ENCODE assay signal across 17 cellular contexts in the genomic region with DNA sequence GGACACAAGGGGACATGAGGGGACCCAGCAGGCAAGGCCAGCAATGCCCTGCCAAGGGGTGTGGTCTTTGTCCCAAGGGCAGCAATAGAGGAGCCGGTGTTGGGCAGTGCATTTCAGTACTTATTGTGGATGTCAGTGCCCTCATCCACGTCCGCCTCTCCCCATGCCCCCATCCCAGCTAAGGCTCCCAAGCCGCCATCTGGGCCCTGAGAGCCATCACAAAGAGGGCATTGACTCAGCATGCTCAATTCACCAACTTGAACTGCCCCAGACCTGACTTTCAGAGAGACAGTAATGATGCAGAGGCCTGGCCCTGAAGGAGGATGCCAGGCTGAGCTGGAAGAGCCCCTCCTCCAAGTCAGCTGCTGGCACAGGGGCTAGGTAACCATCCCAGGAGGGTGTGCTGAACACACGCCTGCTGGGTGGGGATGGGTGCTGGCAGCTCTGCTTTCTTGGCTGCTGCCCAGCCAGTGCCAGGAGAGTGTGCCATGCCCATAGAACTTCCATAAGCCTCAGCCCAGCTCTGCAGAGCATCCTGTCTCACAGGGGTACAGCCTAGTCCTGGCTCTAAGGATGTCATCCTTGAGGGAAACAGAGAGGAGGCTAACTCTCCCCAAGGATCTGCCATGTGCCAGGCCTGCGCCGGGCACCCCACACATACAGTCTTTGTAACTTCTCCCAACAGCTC. TPM values are rescaled to one million over a fixed set of nuclear protein-coding genes. Genes with fewer than 3 reads are reported as not detected.
A peak's percentile ranks its signal among the peaks of the same experiment; 100 is the strongest.
DNase-seq lines count a peak whose midpoint lies in the region; ATAC-seq and TF ChIP-seq lines count a peak whose summit lies in the region.
"Had no signal": no experiment of that assay in that cellular context is flagged by ENCODE, and none has a peak within 500 bp of the region (broad histone marks: within the 10 kb centered on the region; RNA-seq: fewer than 3 reads in every experiment).

No MANE protein-coding gene starts in this region.

- in situ Hi-C loops in transverse colon (cut with MboI; ENCODE audit: low pct_ligation_motif_present in 1 of 4, low pct_unique_long_range_greater_than_20kb in 1 of 4, low sequenced_read_pairs in 3 of 4), result no loop called here

- POLR2A ChIA-PET in MCF 10A (lab: Yijun Ruan, JAX), result no interaction called here

- peak overlapping the region; percentile 39 for H2BK15ac ChIP-seq in neuronal stem cell (ENCODE audit: low read length)

- no CpG with 5 or more reads among the region's 7 CpGs for WGBS in neuronal stem cell (ENCODE audit: extremely low coverage in 2 of 2, insufficient read length in 2 of 2, insufficient replicate concordance in 1 of 2), 2 donors
- WGBS in transverse colon (ENCODE audit: low coverage in 1 of 2), 2 donors, result 80% methylated on average over 7 of the region's 7 CpGs; no CpG with 5 or more reads in 1 of the 2 donors

- H3K4me3 ChIP-seq in breast epithelium, result no peak overlapping the region
- no peak overlapping the region for H3K4me3 ChIP-seq in neuronal stem cell (ENCODE audit: low read length in 2 of 2)
- no peak overlapping the region for H3K4me3 ChIP-seq in transverse colon
- H3K4me3 ChIP-seq: body of pancreas, mucosa of descending colon had no signal

- no peak overlapping the region for H3K23ac ChIP-seq in neuronal stem cell (ENCODE audit: low read depth, low read length, poor library complexity)

- TF ChIP-seq POLR2A in breast epithelium (IDR thresholded peaks at IDR 0.05) (no peak), transverse colon (IDR thresholded peaks at IDR 0.05) (no peak)

- no peak overlapping the region for H3K4me3 Mint-ChIP-seq in MCF 10A (ENCODE audit: unreplicated experiment)
- H3K4me3 Mint-ChIP-seq in activated T-helper 2 cell treated with anti-CD3 and anti-CD28 coated beads, Interferon-gamma antibody, Interleukin-2, Interleukin-4, amounts not matched to agents 10 μg/mL and 5 μg/mL and 100 μg/mL, durations not matched to agents 14 hours and 24 hours and 36 hours (ENCODE audit: low read depth), result no peak overlapping the region
- H3K4me3 Mint-ChIP-seq: activated CD4-positive, alpha-beta memory T cell treated with anti-CD3 and anti-CD28 coated beads, Interleukin-2, amount 10 ng/mL, durations not matched to agents 7 days and 5 days; activated T-cell treated with anti-CD3 and anti-CD28 coated beads, Interleukin-2, amount 50 U/mL, for 24 hours; stimulated activated memory B cell treated with anti-CD40 and anti-IgM and Interleukin-4, amounts not matched to agents 10 μg/mL and 1 μg/mL and 100 μg/mL, for 72 hours; T-cell had no signal

- H4K91ac ChIP-seq in neuronal stem cell (ENCODE audit: low read depth, low read length, poor library complexity), result no peak overlapping the region

- peak overlapping the region; percentile 24 for H2AK5ac ChIP-seq in neuronal stem cell (ENCODE audit: low read depth, low read length)

- H2BK5ac ChIP-seq in neuronal stem cell (ENCODE audit: low read length), result no peak overlapping the region

- peak overlapping the region; percentile 6 to 84 for H3K27ac ChIP-seq in breast epithelium
- no peak overlapping the region for H3K27ac ChIP-seq in neuronal stem cell (replicated peaks; ENCODE audit: low read length)
- H3K27ac ChIP-seq in transverse colon, result peak overlapping the region; percentile 69 to 87 (median 82)

- peak overlapping the region; percentile 80 for H2BK12ac ChIP-seq in neuronal stem cell (ENCODE audit: low read length)

- H3K9ac ChIP-seq in neuronal stem cell (ENCODE audit: low read depth, low read length, poor library complexity), result no peak overlapping the region

- BruUV-seq in MCF 10A (replicated peaks; lab: Mats Ljungman, UMichigan), result no TSS peak

- peaks cover 32% of the 10 kb centered on the region for H3K27me3 Mint-ChIP-seq in MCF 10A (ENCODE audit: insufficient read depth, unreplicated experiment)
- H3K27me3 Mint-ChIP-seq in activated T-helper 2 cell treated with anti-CD3 and anti-CD28 coated beads, Interferon-gamma antibody, Interleukin-2, Interleukin-4, amounts not matched to agents 10 μg/mL and 5 μg/mL and 100 μg/mL, durations not matched to agents 14 hours and 24 hours and 36 hours (ENCODE audit: low read depth), result peaks cover 14% of the 10 kb centered on the region
- H3K27me3 Mint-ChIP-seq: activated T-cell treated with anti-CD3 and anti-CD28 coated beads, Interleukin-2, amount 50 U/mL, for 24 hours; CD4-positive, CD25-positive, alpha-beta regulatory T cell had no signal

- H3K9me3 ChIP-seq in breast epithelium, result no peaks in the 10 kb centered on the region
- no peaks in the 10 kb centered on the region for H3K9me3 ChIP-seq in neuronal stem cell (replicated peaks in 1 of 2; ENCODE audit: control insufficient read depth in 2 of 2, insufficient read depth in 1 of 2, low read depth in 1 of 2, low read length in 2 of 2)
- H3K9me3 ChIP-seq in transverse colon, result no peaks in the 10 kb centered on the region
- H3K9me3 ChIP-seq: body of pancreas, mucosa of descending colon had no signal

- H3K4me2 ChIP-seq in neuronal stem cell (ENCODE audit: insufficient read depth, low read length, poor library complexity, severe bottlenecking), result no peak overlapping the region

- H3K27ac Mint-ChIP-seq in MCF 10A (ENCODE audit: low read depth, unreplicated experiment), result no peak overlapping the region
- H3K27ac Mint-ChIP-seq in activated T-helper 2 cell treated with anti-CD3 and anti-CD28 coated beads, Interferon-gamma antibody, Interleukin-2, Interleukin-4, amounts not matched to agents 10 μg/mL and 5 μg/mL and 100 μg/mL, durations not matched to agents 14 hours and 24 hours and 36 hours, result no peak overlapping the region
- H3K27ac Mint-ChIP-seq: activated CD4-positive, alpha-beta memory T cell treated with anti-CD3 and anti-CD28 coated beads, Interleukin-2, amount 10 ng/mL, durations not matched to agents 7 days and 5 days; activated T-cell treated with anti-CD3 and anti-CD28 coated beads, Interleukin-2, amount 50 U/mL, for 24 hours; stimulated activated memory B cell treated with anti-CD40 and anti-IgM and Interleukin-4, amounts not matched to agents 10 μg/mL and 1 μg/mL and 100 μg/mL, for 72 hours; T-cell had no signal

- H2BK120ac ChIP-seq in neuronal stem cell (ENCODE audit: low read depth, low read length), result no peak overlapping the region

- H3K27me3 ChIP-seq in breast epithelium (no peaks in the 10 kb centered on the region), neuronal stem cell (ENCODE audit: control insufficient read depth in 3 of 3, insufficient read depth in 3 of 3, low read depth in 1 of 3, low read length in 3 of 3) (peaks cover 0 to 53% (median 0%) of the 10 kb centered on the region in 3 experiments), transverse colon (no peaks in the 10 kb centered on the region)
- H3K27me3 ChIP-seq: body of pancreas had no signal

- ATAC-seq in Right ventricle myocardium superior (ENCODE audit: poor library complexity), result peak; percentile 18
- ATAC-seq in GM18868 (IDR thresholded peaks at IDR 0.05; ENCODE audit: unreplicated experiment), result no peak
- ATAC-seq: body of pancreas; mucosa of descending colon; stimulated activated memory B cell treated with anti-CD40 and anti-IgM and Interleukin-4, amounts not matched to agents 10 μg/mL and 1 μg/mL and 100 μg/mL, for 72 hours; T-cell had no signal

- H3K14ac ChIP-seq in neuronal stem cell (ENCODE audit: low read length), result no peak overlapping the region

- peaks cover 6% of the 10 kb centered on the region for H3K36me3 Mint-ChIP-seq in MCF 10A (ENCODE audit: insufficient read depth, unreplicated experiment)
- H3K36me3 Mint-ChIP-seq in activated T-helper 2 cell treated with anti-CD3 and anti-CD28 coated beads, Interferon-gamma antibody, Interleukin-2, Interleukin-4, amounts not matched to agents 10 μg/mL and 5 μg/mL and 100 μg/mL, durations not matched to agents 14 hours and 24 hours and 36 hours (ENCODE audit: low read depth), result no peaks in the 10 kb centered on the region
- H3K36me3 Mint-ChIP-seq: CD4-positive, CD25-positive, alpha-beta regulatory T cell; stimulated activated memory B cell treated with anti-CD40 and anti-IgM and Interleukin-4, amounts not matched to agents 10 μg/mL and 1 μg/mL and 100 μg/mL, for 72 hours; T-cell had no signal

- peak overlapping the region; percentile 57 for H3K18ac ChIP-seq in neuronal stem cell (ENCODE audit: low read length)

- H3K9me3 Mint-ChIP-seq in MCF 10A (ENCODE audit: unreplicated experiment), result no peaks in the 10 kb centered on the region
- no peaks in the 10 kb centered on the region for H3K9me3 Mint-ChIP-seq in activated T-helper 2 cell treated with anti-CD3 and anti-CD28 coated beads, Interferon-gamma antibody, Interleukin-2, Interleukin-4, amounts not matched to agents 10 μg/mL and 5 μg/mL and 100 μg/mL, durations not matched to agents 14 hours and 24 hours and 36 hours
- H3K9me3 Mint-ChIP-seq: activated CD4-positive, alpha-beta memory T cell treated with anti-CD3 and anti-CD28 coated beads, Interleukin-2, amount 10 ng/mL, durations not matched to agents 7 days and 5 days; activated T-cell treated with anti-CD3 and anti-CD28 coated beads, Interleukin-2, amount 50 U/mL, for 24 hours; stimulated activated memory B cell treated with anti-CD40 and anti-IgM and Interleukin-4, amounts not matched to agents 10 μg/mL and 1 μg/mL and 100 μg/mL, for 72 hours; T-cell had no signal

- intact Hi-C loops in breast epithelium (cut with DNase I; ENCODE audit: low total_unique reads) (no loop called here), MCF 10A (cut with micrococcal nuclease) (no loop called here), Right ventricle myocardium superior (cut with DNase I) (no loop called here), transverse colon (cut with DNase I; ENCODE audit: low total_unique reads) (no loop called here)
- intact Hi-C loops in activated T-helper 2 cell treated with anti-CD3 and anti-CD28 coated beads, Interferon-gamma antibody, Interleukin-2, Interleukin-4, amounts not matched to agents 10 μg/mL and 5 μg/mL and 100 μg/mL, durations not matched to agents 14 hours and 24 hours and 36 hours (cut with micrococcal nuclease), result no loop called here

- no peak overlapping the region for H4K8ac ChIP-seq in neuronal stem cell (ENCODE audit: low read depth, low read length)

- TF ChIP-seq CTCF in breast epithelium (IDR thresholded peaks at IDR 0.05) (no peak), MCF 10A (IDR thresholded peaks at IDR 0.05; ENCODE audit: unreplicated experiment) (no peak), transverse colon (IDR thresholded peaks at IDR 0.05) (no peak)

- H3K36me3 ChIP-seq in breast epithelium (no peaks in the 10 kb centered on the region), neuronal stem cell (replicated peaks in 1 of 2; ENCODE audit: control insufficient read depth in 2 of 2, insufficient read depth in 2 of 2, low read length in 2 of 2) (no peaks in the 10 kb centered on the region), transverse colon (no peaks in the 10 kb centered on the region)

- peaks cover 12% of the 10 kb centered on the region for H3K4me1 Mint-ChIP-seq in MCF 10A (ENCODE audit: insufficient read depth, unreplicated experiment)
- peaks cover 2% of the 10 kb centered on the region for H3K4me1 Mint-ChIP-seq in activated T-helper 2 cell treated with anti-CD3 and anti-CD28 coated beads, Interferon-gamma antibody, Interleukin-2, Interleukin-4, amounts not matched to agents 10 μg/mL and 5 μg/mL and 100 μg/mL, durations not matched to agents 14 hours and 24 hours and 36 hours (ENCODE audit: low read depth)
- H3K4me1 Mint-ChIP-seq: T-cell had no signal

- CTCF ChIA-PET in MCF 10A (lab: Yijun Ruan, JAX), result no interaction called here

- H3K79me1 ChIP-seq in neuronal stem cell (ENCODE audit: low read depth, low read length), result no peaks in the 10 kb centered on the region

- H3K4ac ChIP-seq in neuronal stem cell (ENCODE audit: low read length), result peak overlapping the region; percentile 3

- H3K4me1 ChIP-seq in breast epithelium (no peaks in the 10 kb centered on the region), neuronal stem cell (ENCODE audit: control insufficient read depth in 2 of 2, insufficient read depth in 1 of 2, low read depth in 1 of 2, low read length in 2 of 2) (peaks cover 6 to 7% of the 10 kb centered on the region in 2 donors), transverse colon (peaks cover 47 to 70% (median 51%) of the 10 kb centered on the region in 4 donors)

- no peak for TF ChIP-seq EP300 in transverse colon (IDR thresholded peaks at IDR 0.05; ENCODE audit: low read depth)

- DNase-seq in breast epithelium (ENCODE audit: low spot score in 2 of 2), result no peak
- no peak for DNase-seq in MCF 10A (ENCODE audit: unreplicated experiment)
- DNase-seq in Right ventricle myocardium superior, result peak; percentile 66
- no peak for DNase-seq in neuronal stem cell (ENCODE audit: low spot score)
- DNase-seq in transverse colon, result peak; percentile 22
- no peak for DNase-seq in stimulated activated CD4-positive, alpha-beta T cell treated with anti-CD3 and anti-CD28 coated beads, Interleukin-15, amount 100 ng/mL, for 24 hours
- DNase-seq in activated T-helper 2 cell treated with anti-CD3 and anti-CD28 coated beads, Interferon-gamma antibody, Interleukin-2, Interleukin-4, amounts not matched to agents 10 μg/mL and 5 μg/mL and 100 μg/mL, durations not matched to agents 14 hours and 24 hours and 36 hours (ENCODE audit: low spot score), result no peak
- DNase-seq: activated CD4-positive, alpha-beta memory T cell treated with anti-CD3 and anti-CD28 coated beads, Interleukin-2, amount 10 ng/mL, durations not matched to agents 7 days and 5 days; activated naive CD4-positive, alpha-beta T cell treated with anti-CD3 and anti-CD28 coated beads, Interleukin-2, amount 50 U/mL, for 16 hours; activated T-cell treated with anti-CD3 and anti-CD28 coated beads, Interleukin-2, amount 50 U/mL, for 24 hours; body of pancreas; CD4-positive, CD25-positive, alpha-beta regulatory T cell; KBM-7; T-cell had no signal

- H2AFZ ChIP-seq in neuronal stem cell (ENCODE audit: low read length), result no peak overlapping the region

RNA-seq across cellular contexts. Expression of gene PDE2A, which starts 46.5 kb away (rescaled TPM):
- total RNA-seq in breast epithelium (10 to 100 TPM; 23.7 to 85.9 (median 67.0) TPM), MCF 10A (2022) (1.9 and 3.3 TPM in 2 replicates), Right ventricle myocardium superior (38.5 TPM), transverse colon (10 to 100 TPM in 3 of 4 donors, 1 to 10 TPM in 1; 6.6 to 41.9 (median 17.1) TPM)
- 1.7 TPM for polyA plus RNA-seq in neuronal stem cell (2013, experiment 1 of 2)
- 1.7 TPM for polyA plus RNA-seq in neuronal stem cell (2013, experiment 2 of 2)
- 0.44 and 0.62 TPM in 2 replicates for total RNA-seq in activated T-helper 2 cell treated with anti-CD3 and anti-CD28 coated beads, Interferon-gamma antibody, Interleukin-2, Interleukin-4, amounts not matched to agents 10 μg/mL and 5 μg/mL and 100 μg/mL, durations not matched to agents 14 hours and 24 hours and 36 hours
- polyA plus RNA-seq: CD4-positive, CD25-positive, alpha-beta regulatory T cell had no signal

Comparison
In these comparisons a context has a peak if more than half of its experiments do, and no peak if none do; other contexts are left out.
1. DNase-seq: peak in Right ventricle myocardium superior (single experiment) and transverse colon (single experiment); none in breast epithelium (0 of 2), MCF 10A (single experiment), neuronal stem cell (single experiment), stimulated activated CD4-positive, alpha-beta T cell treated with anti-CD3 and anti-CD28 coated beads, Interleukin-15, amount 100 ng/mL, for 24 hours (single experiment) and activated T-helper 2 cell treated with anti-CD3 and anti-CD28 coated beads, Interferon-gamma antibody, Interleukin-2, Interleukin-4, amounts not matched to agents 10 μg/mL and 5 μg/mL and 100 μg/mL, durations not matched to agents 14 hours and 24 hours and 36 hours (single experiment).